In the genomic region with DNA sequence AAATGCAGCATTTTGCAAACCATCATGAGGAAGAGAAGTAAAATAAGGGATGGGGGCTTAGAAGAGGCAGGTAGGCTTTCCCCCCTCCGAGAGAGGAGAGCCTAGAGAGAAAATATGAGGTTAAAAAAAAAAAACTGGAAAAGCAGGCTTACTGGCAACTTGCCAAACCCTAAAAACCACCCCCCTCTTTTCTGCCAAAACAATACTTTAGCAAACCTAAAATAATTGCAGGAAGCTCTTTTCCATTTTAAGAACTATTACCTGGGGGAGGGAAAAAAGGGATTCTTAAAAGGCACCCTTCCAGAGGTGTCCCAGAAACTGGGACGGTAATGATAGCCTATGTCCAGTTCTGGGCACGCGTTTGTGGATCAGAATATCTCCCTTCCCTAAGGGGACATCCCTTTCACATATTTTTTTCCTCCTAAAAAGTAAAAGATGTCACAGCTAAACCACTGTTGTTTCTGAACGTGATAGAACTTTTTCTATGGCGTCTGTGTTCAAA, we compare ENCODE assay signal across 9 cellular contexts. TPM values are rescaled to one million over a fixed set of nuclear protein-coding genes. Genes with fewer than 3 reads are reported as not detected.
DNase-seq lines count a peak whose midpoint lies in the region; ATAC-seq, FAIRE-seq and TF ChIP-seq lines count a peak whose summit lies in the region.
"Had no signal": no experiment of that assay in that cellular context is flagged by ENCODE, and none has a peak within 500 bp of the region (broad histone marks: within the 10 kb centered on the region; RNA-seq: fewer than 3 reads in every experiment).

No MANE protein-coding gene starts in this region.

- no peaks in the 10 kb centered on the region for H3K36me3 ChIP-seq in SJSA1
- H3K36me3 ChIP-seq in skeletal muscle satellite cell (ENCODE audit: insufficient read depth, low read length), result no peaks in the 10 kb centered on the region

- TF ChIP-seq CTCF in fibroblast of the aortic adventitia (IDR thresholded peaks at IDR 0.05; ENCODE audit: insufficient read depth, low read length), result no peak

- peak overlapping the region; percentile 72 for H3K9ac ChIP-seq in skeletal muscle satellite cell (ENCODE audit: low read depth, low read length)

- DNase-seq in HCEC 1CT (peak; percentile 23), SJSA1 (ENCODE audit: low read depth in 1 of 2, low spot score in 2 of 2) (peak in 1 of 2 experiments; percentile 12), fibroblast of the aortic adventitia (ENCODE audit: low read depth) (peak; percentile 32), H54 (ENCODE audit: insufficient read length, low spot score) (no peak), EL (no peak)
- no peak for DNase-seq in stimulated activated CD4-positive, alpha-beta T cell treated with anti-CD3 and anti-CD28 coated beads, Interleukin-4, amount 100 ng/mL, for 24 hours
- DNase-seq: cortex of kidney had no signal

- no peak overlapping the region for H3K27ac ChIP-seq in SJSA1

- peak overlapping the region; percentile 83 for H3K4me2 ChIP-seq in skeletal muscle satellite cell (ENCODE audit: low read length)

- no peak for FAIRE-seq in H54 (lab: Jason Lieb, UNC)

- peak overlapping the region; percentile 65 for H3K4me3 ChIP-seq in SJSA1
- H3K4me3 ChIP-seq in fibroblast of the aortic adventitia (ENCODE audit: low read depth, low read length), result peak overlapping the region; percentile 78
- H3K4me3 ChIP-seq in skeletal muscle satellite cell (ENCODE audit: low read length), result peak overlapping the region; percentile 85

- peaks cover 33% of the 10 kb centered on the region for H3K4me1 ChIP-seq in SJSA1 (replicated peaks)
- peaks cover 52% of the 10 kb centered on the region for H3K4me1 ChIP-seq in skeletal muscle satellite cell (ENCODE audit: control insufficient read depth, insufficient read depth, low read length)

- TF ChIP-seq POLR2A in H54 (IDR thresholded peaks at IDR 0.05; ENCODE audit: low read depth, low read length), result no peak

- ATAC-seq in HG02885 (IDR thresholded peaks at IDR 0.05; ENCODE audit: poor library complexity, unreplicated experiment), result no peak

- H3K9me3 ChIP-seq in SJSA1 (replicated peaks) (no peaks in the 10 kb centered on the region; the same call in 1 of the 2 replicates), skeletal muscle satellite cell (replicated peaks; ENCODE audit: low read length) (no peaks in the 10 kb centered on the region)

- H3K27me3 ChIP-seq in SJSA1 (replicated peaks) (peaks cover 18% of the 10 kb centered on the region), skeletal muscle satellite cell (ENCODE audit: control insufficient read depth, insufficient read depth, low read length) (no peaks in the 10 kb centered on the region)

RNA-seq across cellular contexts. Expression of a gene that starts 1.2 kb away (rescaled TPM):
- total RNA-seq in SJSA1 (2014; rRNA removed; shearing (Covaris generic)), result 0.74 and 0.81 TPM in 2 replicates
- 32.0 and 42.0 TPM in 2 replicates for total RNA-seq in fibroblast of the aortic adventitia (ENCODE audit: low replicate concordance)
- 14.2 and 15.1 TPM in 2 replicates for total RNA-seq in skeletal muscle satellite cell (2012; rRNA removed)

Comparison
In these comparisons a context has a peak if more than half of its experiments do, and no peak if none do; other contexts are left out.
1. DNase-seq: peak in HCEC 1CT (single experiment) and fibroblast of the aortic adventitia (single experiment); none in H54 (single experiment), stimulated activated CD4-positive, alpha-beta T cell treated with anti-CD3 and anti-CD28 coated beads, Interleukin-4, amount 100 ng/mL, for 24 hours (single experiment) and EL (single experiment).
2. RNA of a gene that starts 1.2 kb away (total RNA-seq): 32.0 to 42.0 TPM in fibroblast of the aortic adventitia; 0.74 to 0.81 TPM in SJSA1; every median in the first group is over 10 times any median in the second.
3. Peak in every context shown above with its lines, with median percentiles within 50 percentile points of each other: H3K4me3 ChIP-seq.